Comparison of ENCODE assay signal across 21 cellular contexts in genomic region chr5:148000036-148000435, GRCh38.
A peak's percentile ranks its signal among the peaks of the same experiment; 100 is the strongest.
DNase-seq lines count a peak whose midpoint lies in the region; ATAC-seq and TF ChIP-seq lines count a peak whose summit lies in the region.
"Had no signal": no experiment of that assay in that cellular context is flagged by ENCODE, and none has a peak within 500 bp of the region (broad histone marks: within the 10 kb centered on the region; RNA-seq: fewer than 3 reads in every experiment).

No MANE protein-coding gene starts in this region.

- no peaks in the 10 kb centered on the region for H3K79me1 ChIP-seq in mesendoderm (ENCODE audit: low read length)

- TF ChIP-seq CTCF in mammary epithelial cell (conservative IDR thresholded peaks at IDR 0.05 in 1 of 2, IDR thresholded peaks at IDR 0.05 in 1 of 2; ENCODE audit: extremely low read depth in 1 of 2, insufficient read depth in 1 of 2, low read depth in 1 of 2, low read length in 2 of 2) (no peak), MCF 10A (IDR thresholded peaks at IDR 0.05; ENCODE audit: unreplicated experiment) (no peak)

- H3K27me3 ChIP-seq in mammary epithelial cell (ENCODE audit: insufficient read depth, low read length) (no peaks in the 10 kb centered on the region), esophagus (ENCODE audit: control insufficient read depth in 1 of 2, insufficient read depth in 2 of 2, low read length in 2 of 2) (no peaks in the 10 kb centered on the region), mesendoderm (ENCODE audit: insufficient read depth, low read length, poor library complexity) (no peaks in the 10 kb centered on the region)
- H3K27me3 ChIP-seq: BLaER1 treated with 17β-estradiol and CSF1 and Interleukin-3, amounts not matched to agents 10 nM and 100 nM had no signal

- H3K27ac ChIP-seq in mammary epithelial cell (ENCODE audit: insufficient read depth, low read depth, low read length) (no peak overlapping the region), esophagus (ENCODE audit: low read depth in 2 of 2, low read length in 1 of 2) (peak overlapping the region; percentile 43 to 53), mesendoderm (ENCODE audit: low read depth, low read length) (no peak overlapping the region)
- H3K27ac ChIP-seq: 22Rv1; BLaER1 treated with 17β-estradiol and CSF1 and Interleukin-3, amounts not matched to agents 10 nM and 100 nM had no signal

- no peak overlapping the region for H2AFZ ChIP-seq in mammary epithelial cell (ENCODE audit: low read depth, low read length)
- H2AFZ ChIP-seq: GM23338 had no signal

- no peaks in the 10 kb centered on the region for H3K27me3 Mint-ChIP-seq in MCF 10A (ENCODE audit: insufficient read depth, unreplicated experiment)
- H3K27me3 Mint-ChIP-seq: B cell; CD4-positive, alpha-beta memory T cell had no signal

- CTCF ChIA-PET in mammary epithelial cell (lab: Charles Lee; ENCODE audit: low non-redundant PET) (no interaction called here), MCF 10A (lab: Yijun Ruan, JAX) (interaction anchor here (0.6 to 1.4 kb wide), 2 partner anchors 13 to 107 kb away, joined by 4 to 8 read pairs; no protein-coding TSS in a partner anchor)

- H3K4me3 Mint-ChIP-seq in MCF 10A (ENCODE audit: unreplicated experiment): no peak overlapping the region
- H3K4me3 Mint-ChIP-seq in stimulated activated effector memory CD8-positive, alpha-beta T cell treated with anti-CD3 and anti-CD28 coated beads, Interleukin-12 subunit alpha, Interleukin-12 subunit beta, amount 100 ng/mL, for 72 hours: no peak overlapping the region
- H3K4me3 Mint-ChIP-seq: B cell; CD14-positive monocyte; CD4-positive, alpha-beta memory T cell; GM23338; H9 had no signal

- DNase-seq in mammary epithelial cell (peak; percentile 12), MCF 10A (ENCODE audit: unreplicated experiment) (no peak), mesendoderm (peak; percentile 34), NCI-H2029 (lab: John Stamatoyannopoulos, UW) (no peak), COLO668 (lab: John Stamatoyannopoulos, UW; ENCODE audit: unreplicated experiment) (no peak), HUDEP-2 (lab: John Stamatoyannopoulos, UW; ENCODE audit: unreplicated experiment in 76 of 76) (no peak)
- no peak for DNase-seq in stimulated activated effector memory CD8-positive, alpha-beta T cell treated with anti-CD3 and anti-CD28 coated beads, Interleukin-12 subunit alpha, Interleukin-12 subunit beta, amount 100 ng/mL, for 72 hours (ENCODE audit: low spot score in 2 of 2)
- DNase-seq: CD4-positive, alpha-beta memory T cell; DMS 273 treated with DMSO at 0.1 percent for 48 hours; DMS79; EL; GDM1; H9 had no signal

- H3K4me1 Mint-ChIP-seq in MCF 10A (ENCODE audit: insufficient read depth, unreplicated experiment): peaks cover 19% of the 10 kb centered on the region
- no peaks in the 10 kb centered on the region for H3K4me1 Mint-ChIP-seq in stimulated activated effector memory CD8-positive, alpha-beta T cell treated with anti-CD3 and anti-CD28 coated beads, Interleukin-12 subunit alpha, Interleukin-12 subunit beta, amount 100 ng/mL, for 72 hours
- H3K4me1 Mint-ChIP-seq: B cell; CD14-positive monocyte; CD4-positive, alpha-beta memory T cell had no signal

- dilution Hi-C loops in mammary epithelial cell (cut with HindIII; ENCODE audit: low sequenced_read_pairs): no loop called here

- ATAC-seq in stimulated activated effector memory CD8-positive, alpha-beta T cell treated with anti-CD3 and anti-CD28 coated beads, Interleukin-12 subunit alpha, Interleukin-12 subunit beta, amount 100 ng/mL, for 72 hours: no peak
- ATAC-seq: GM12878, GM23338, HCT116 had no signal

- no peak overlapping the region for H3K23ac ChIP-seq in mesendoderm (ENCODE audit: low read length)

- peaks cover 18% of the 10 kb centered on the region for H3K9me3 Mint-ChIP-seq in MCF 10A (ENCODE audit: unreplicated experiment)
- H3K9me3 Mint-ChIP-seq in stimulated activated effector memory CD8-positive, alpha-beta T cell treated with anti-CD3 and anti-CD28 coated beads, Interleukin-12 subunit alpha, Interleukin-12 subunit beta, amount 100 ng/mL, for 72 hours: peaks cover 17% of the 10 kb centered on the region

- H4K5ac ChIP-seq in mesendoderm (ENCODE audit: low read length): no peak overlapping the region

- H3K79me2 ChIP-seq in mammary epithelial cell (ENCODE audit: insufficient read depth, low read length) (no peaks in the 10 kb centered on the region), mesendoderm (ENCODE audit: control insufficient read depth, insufficient read depth, low read length) (no peaks in the 10 kb centered on the region)

- peaks cover 13% of the 10 kb centered on the region for H3K36me3 Mint-ChIP-seq in MCF 10A (ENCODE audit: insufficient read depth, unreplicated experiment)
- H3K36me3 Mint-ChIP-seq in stimulated activated effector memory CD8-positive, alpha-beta T cell treated with anti-CD3 and anti-CD28 coated beads, Interleukin-12 subunit alpha, Interleukin-12 subunit beta, amount 100 ng/mL, for 72 hours: no peaks in the 10 kb centered on the region
- H3K36me3 Mint-ChIP-seq: CD14-positive monocyte had no signal

- BruUV-seq in mammary epithelial cell (replicated peaks; lab: Mats Ljungman, UMichigan) (no TSS peak), MCF 10A (replicated peaks; lab: Mats Ljungman, UMichigan) (no TSS peak)

- intact Hi-C loops in mammary epithelial cell (cut with micrococcal nuclease): no loop called here
- intact Hi-C loops in MCF 10A (cut with micrococcal nuclease): no loop called here

- H3K27ac Mint-ChIP-seq in MCF 10A (ENCODE audit: low read depth, unreplicated experiment): no peak overlapping the region
- no peak overlapping the region for H3K27ac Mint-ChIP-seq in stimulated activated effector memory CD8-positive, alpha-beta T cell treated with anti-CD3 and anti-CD28 coated beads, Interleukin-12 subunit alpha, Interleukin-12 subunit beta, amount 100 ng/mL, for 72 hours
- H3K27ac Mint-ChIP-seq: B cell, CD14-positive monocyte, GM23338, H9 had no signal

- H4K20me1 ChIP-seq in mammary epithelial cell (ENCODE audit: insufficient read depth, low read length): no peaks in the 10 kb centered on the region
- H4K20me1 ChIP-seq: BLaER1 treated with 17β-estradiol and CSF1 and Interleukin-3, amounts not matched to agents 10 nM and 100 nM had no signal

- no peak overlapping the region for H2BK5ac ChIP-seq in mesendoderm (ENCODE audit: low read length)

- in situ Hi-C loops in mammary epithelial cell (cut with MboI; ENCODE audit: low sequenced_read_pairs in 2 of 2): no loop called here

- H3K4me2 ChIP-seq in mammary epithelial cell (ENCODE audit: insufficient read depth, low read depth, low read length) (no peak overlapping the region), mesendoderm (ENCODE audit: low read length) (no peak overlapping the region)
- H3K4me2 ChIP-seq: BLaER1 treated with 17β-estradiol and CSF1 and Interleukin-3, amounts not matched to agents 10 nM and 100 nM; GM23338 had no signal

- no peak overlapping the region for H2BK15ac ChIP-seq in mesendoderm (replicated peaks; ENCODE audit: low read depth)

- WGBS in mammary epithelial cell (ENCODE audit: low coverage, missing lambda C conversion rate): 33% methylated on average over 1 of the region's 1 CpG
- WGBS in esophagus, 2 donors: 28 to 45% methylated on average over 1 of the region's 1 CpG
- WGBS in mesendoderm (ENCODE audit: extremely low coverage, insufficient coverage, low lambda C conversion rate): no CpG with 5 or more reads among the region's 1 CpG

- POLR2A ChIA-PET in MCF 10A (lab: Yijun Ruan, JAX): interaction anchor here (1.4 to 1.5 kb wide), 2 partner anchors 9 to 10 kb away, joined by 4 to 9 read pairs; no protein-coding TSS in a partner anchor

- H3K9ac ChIP-seq in mammary epithelial cell (ENCODE audit: insufficient read depth, low read length): no peak overlapping the region
- H3K9ac ChIP-seq in mesendoderm (ENCODE audit: low read length): no peak overlapping the region
- H3K9ac ChIP-seq: BLaER1 treated with 17β-estradiol and CSF1 and Interleukin-3, amounts not matched to agents 10 nM and 100 nM had no signal

- peaks cover 10% of the 10 kb centered on the region for H3K4me1 ChIP-seq in mammary epithelial cell (ENCODE audit: insufficient read depth, low read length)
- no peaks in the 10 kb centered on the region for H3K4me1 ChIP-seq in esophagus (ENCODE audit: control insufficient read depth in 2 of 2, insufficient read depth in 2 of 2, low read length in 1 of 2)
- no peaks in the 10 kb centered on the region for H3K4me1 ChIP-seq in mesendoderm (ENCODE audit: control insufficient read depth, low read depth, low read length)
- H3K4me1 ChIP-seq: BLaER1 treated with 17β-estradiol and CSF1 and Interleukin-3, amounts not matched to agents 10 nM and 100 nM had no signal

- H3K56ac ChIP-seq in mesendoderm (ENCODE audit: low read length): no peak overlapping the region

- no peak overlapping the region for H4K8ac ChIP-seq in mesendoderm (ENCODE audit: low read depth, low read length)

- no peak overlapping the region for H3K4me3 ChIP-seq in mammary epithelial cell (replicated peaks in 1 of 3; ENCODE audit: insufficient read depth in 1 of 3, low read depth in 2 of 3, low read length in 3 of 3)
- H3K4me3 ChIP-seq in esophagus (ENCODE audit: low read depth in 1 of 2, low read length in 2 of 2): peak overlapping the region in 1 of 2 donors; percentile 31
- H3K4me3 ChIP-seq in mesendoderm (ENCODE audit: low read length): no peak overlapping the region
- H3K4me3 ChIP-seq: BLaER1 treated with 17β-estradiol and CSF1 and Interleukin-3, amounts not matched to agents 10 nM and 100 nM; GM12878; GM23338 had no signal

- H2BK120ac ChIP-seq in mesendoderm (ENCODE audit: low read depth, low read length): no peak overlapping the region

- no peaks in the 10 kb centered on the region for H3K36me3 ChIP-seq in mammary epithelial cell (ENCODE audit: insufficient read depth, low read length)
- no peaks in the 10 kb centered on the region for H3K36me3 ChIP-seq in esophagus (ENCODE audit: control insufficient read depth in 2 of 2, insufficient read depth in 2 of 2, low read length in 1 of 2)
- no peaks in the 10 kb centered on the region for H3K36me3 ChIP-seq in mesendoderm (ENCODE audit: control insufficient read depth, insufficient read depth, low read length)

- no peak overlapping the region for H3K18ac ChIP-seq in mesendoderm (ENCODE audit: low read length)

- H3K9me3 ChIP-seq in mammary epithelial cell (replicated peaks; ENCODE audit: insufficient read depth, low read length) (peaks cover 15% of the 10 kb centered on the region), esophagus (ENCODE audit: control insufficient read depth in 2 of 2, insufficient read depth in 1 of 2, low read depth in 1 of 2, low read length in 1 of 2) (peaks cover 6% of the 10 kb centered on the region in 2 donors)

- H2AK5ac ChIP-seq in mesendoderm (ENCODE audit: low read length): no peak overlapping the region

- no peak overlapping the region for H3K4ac ChIP-seq in mesendoderm (ENCODE audit: low read depth, low read length)

Comparison
In these comparisons a context has a peak if more than half of its experiments do, and no peak if none do; other contexts are left out.
1. DNase-seq: peak in mammary epithelial cell (single experiment) and mesendoderm (single experiment); none in MCF 10A (single experiment), stimulated activated effector memory CD8-positive, alpha-beta T cell treated with anti-CD3 and anti-CD28 coated beads, Interleukin-12 subunit alpha, Interleukin-12 subunit beta, amount 100 ng/mL, for 72 hours (0 of 2), NCI-H2029 (single experiment), COLO668 (single experiment) and HUDEP-2 (0 of 76).
2. H3K27ac ChIP-seq: peak in esophagus (2 of 2); none in mammary epithelial cell (single experiment) and mesendoderm (single experiment).